In genomic region chr17:7839199-7839889, GRCh38 we compare ENCODE assay signal across 7 cellular contexts. TPM values are rescaled to one million over a fixed set of nuclear protein-coding genes. Genes with fewer than 3 reads are reported as not detected.
DNase-seq lines count a peak whose midpoint lies in the region; ATAC-seq and TF ChIP-seq lines count a peak whose summit lies in the region.

No MANE protein-coding gene starts in this region.

- H3K27me3 Mint-ChIP-seq in HFFc6 (ENCODE audit: insufficient read depth) (peaks cover 18% of the 10 kb centered on the region), T-cell (no peaks in the 10 kb centered on the region)

- DNase-seq in HFFc6 (no peak), T-cell (no peak), RKO (ENCODE audit: low spot score) (no peak), NCI-H748 (lab: John Stamatoyannopoulos, UW; ENCODE audit: unreplicated experiment) (no peak), tibial artery (no peak)

- intact Hi-C loops in tibial artery (cut with DNase I; ENCODE audit: low total_unique reads) = no loop called here

- TF ChIP-seq POLR2A in gastroesophageal sphincter (IDR thresholded peaks at IDR 0.05) = no peak

- H3K4me1 ChIP-seq in gastroesophageal sphincter (peaks cover 6 to 83% (median 44%) of the 10 kb centered on the region in 3 donors), tibial artery (peaks cover 4 to 65% (median 46%) of the 10 kb centered on the region in 4 donors)

- H3K36me3 ChIP-seq in gastroesophageal sphincter (peaks cover 0 to 14% of the 10 kb centered on the region in 2 donors), tibial artery (no peaks in the 10 kb centered on the region)

- no peak overlapping the region for H3K4me3 Mint-ChIP-seq in HFFc6
- peak overlapping the region; percentile 21 to 100 (median 58) for H3K4me3 Mint-ChIP-seq in T-cell

- TF ChIP-seq EP300 in gastroesophageal sphincter (IDR thresholded peaks at IDR 0.05) = no peak

- H3K27me3 ChIP-seq in gastroesophageal sphincter = no peaks in the 10 kb centered on the region
- no peaks in the 10 kb centered on the region for H3K27me3 ChIP-seq in tibial artery

- H3K9me3 Mint-ChIP-seq in HFFc6 = no peaks in the 10 kb centered on the region
- H3K9me3 Mint-ChIP-seq in T-cell = no peaks in the 10 kb centered on the region

- peak overlapping the region; percentile 91 for H3K27ac Mint-ChIP-seq in HFFc6
- peak overlapping the region; percentile 85 to 94 for H3K27ac Mint-ChIP-seq in T-cell

- H3K27ac ChIP-seq in gastroesophageal sphincter = peak overlapping the region in 3 of 4 donors; percentile 90 to 99 (median 98)
- H3K27ac ChIP-seq in skin epidermis = peak overlapping the region in 19 of 21 experiments; percentile 28 to 100 (median 97)
- peak overlapping the region in 1 of 2 donors; percentile 89 for H3K27ac ChIP-seq in tibial artery

- H3K36me3 Mint-ChIP-seq in HFFc6 (ENCODE audit: low read depth) (peaks cover 8% of the 10 kb centered on the region; the same call in 1 of the 2 replicates), T-cell (peaks cover 3% of the 10 kb centered on the region)

- ATAC-seq in T-cell (replicated peaks in 1 of 4) (no peak), gastroesophageal sphincter (no peak)

- no peak for TF ChIP-seq CTCF in HFFc6 (IDR thresholded peaks at IDR 0.05)
- TF ChIP-seq CTCF in gastroesophageal sphincter (IDR thresholded peaks at IDR 0.05) = no peak
- no peak for TF ChIP-seq CTCF in tibial artery (IDR thresholded peaks at IDR 0.05)

- peaks cover 61% of the 10 kb centered on the region for H3K4me1 Mint-ChIP-seq in HFFc6 (ENCODE audit: low read depth)
- peaks cover 60 to 82% (median 68%) of the 10 kb centered on the region in 3 donors for H3K4me1 Mint-ChIP-seq in T-cell

- CTCF ChIA-PET in T-cell (lab: Charles Lee) = no interaction called here

- POLR2A ChIA-PET in T-cell (lab: Charles Lee) = no interaction called here

- H3K9me3 ChIP-seq in gastroesophageal sphincter (no peaks in the 10 kb centered on the region), tibial artery (no peaks in the 10 kb centered on the region)

- WGBS in gastroesophageal sphincter (ENCODE audit: low coverage in 1 of 2), 2 donors = 60% methylated on average over 1 of the region's 6 CpGs; no CpG with 5 or more reads in 1 of the 2 donors

- H3K4me3 ChIP-seq in gastroesophageal sphincter (no peak overlapping the region), skin epidermis (peak overlapping the region in 1 of 7 experiments; percentile 75), tibial artery (no peak overlapping the region)

RNA-seq across cellular contexts. Expression of gene KDM6B, which starts 5.3 kb away (rescaled TPM):
- total RNA-seq in HFFc6 (2021; fragmentation: NEBNext Ultra II Directional; extraction: Animal tissue kit (Norgen Biotek cat#: 25700)) = 10 to 100 TPM; 10.4 to 15.2 (median 11.6) TPM
- total RNA-seq in T-cell = 100 to 1,000 TPM in 3 of 5 donors, 10 to 100 TPM in 2; 87.3 to 180 (median 108) TPM
- total RNA-seq in gastroesophageal sphincter = 10 to 100 TPM in 3 of 4 donors, 1 to 10 TPM in 1; 5.7 to 16.2 (median 15.6) TPM

RNA-seq across cellular contexts. Expression of gene TMEM88, which starts 15.5 kb away (rescaled TPM):
- total RNA-seq in HFFc6 (2021; fragmentation: NEBNext Ultra II Directional; extraction: Animal tissue kit (Norgen Biotek cat#: 25700)) = 1 to 10 TPM in 2 of 6 experiments, under 1 TPM in 4; 0.40 to 1.3 (median 0.60) TPM
- total RNA-seq in T-cell (10 to 100 TPM in 2 of 5 donors, 1 to 10 TPM in 3; 5.8 to 27.1 (median 8.4) TPM), gastroesophageal sphincter (10 to 100 TPM in 3 of 4 donors, 1 to 10 TPM in 1; 6.5 to 41.6 (median 29.6) TPM)

RNA-seq across cellular contexts. Expression of gene NAA38, which starts 18.0 kb away (rescaled TPM):
- total RNA-seq in HFFc6 (2021; fragmentation: NEBNext Ultra II Directional; extraction: Animal tissue kit (Norgen Biotek cat#: 25700)) = 100 to 1,000 TPM; 104 to 122 (median 107) TPM
- total RNA-seq in T-cell = 10 to 100 TPM; 15.8 to 40.6 (median 33.6) TPM
- 10 to 100 TPM; 60.5 to 84.7 (median 69.8) TPM for total RNA-seq in gastroesophageal sphincter

RNA-seq across cellular contexts. Expression of gene CYB5D1, which starts 18.5 kb away (rescaled TPM):
- 10 to 100 TPM in 4 of 6 experiments, 1 to 10 TPM in 2; 9.3 to 15.3 (median 10.5) TPM for total RNA-seq in HFFc6 (2021; fragmentation: NEBNext Ultra II Directional; extraction: Animal tissue kit (Norgen Biotek cat#: 25700))
- total RNA-seq in T-cell = 10 to 100 TPM in 2 of 5 donors, 1 to 10 TPM in 3; 5.5 to 12.4 (median 8.4) TPM
- 10 to 100 TPM; 12.0 to 18.7 (median 13.7) TPM for total RNA-seq in gastroesophageal sphincter

RNA-seq across cellular contexts. Expression of gene CHD3, which starts 49.2 kb away (rescaled TPM):
- 100 to 1,000 TPM in 4 of 6 experiments, 10 to 100 TPM in 2; 83.3 to 112 (median 110) TPM for total RNA-seq in HFFc6 (2021; fragmentation: NEBNext Ultra II Directional; extraction: Animal tissue kit (Norgen Biotek cat#: 25700))
- total RNA-seq in T-cell (100 to 1,000 TPM; 250 to 331 (median 274) TPM), gastroesophageal sphincter (100 to 1,000 TPM in 3 of 4 donors, 10 to 100 TPM in 1; 56.7 to 134 (median 120) TPM)

Comparison
In these comparisons a context has a peak if more than half of its experiments do, and no peak if none do; other contexts are left out.
1. RNA of gene KDM6B, which starts 5.3 kb away (total RNA-seq): 87.3 to 180 TPM in T-cell; 5.7 to 16.2 TPM in gastroesophageal sphincter and 10.4 to 15.2 TPM in HFFc6; every median in the first group is over 4 times any median in the second.